ENCODE assay signal across 27 cellular contexts in the genomic region with DNA sequence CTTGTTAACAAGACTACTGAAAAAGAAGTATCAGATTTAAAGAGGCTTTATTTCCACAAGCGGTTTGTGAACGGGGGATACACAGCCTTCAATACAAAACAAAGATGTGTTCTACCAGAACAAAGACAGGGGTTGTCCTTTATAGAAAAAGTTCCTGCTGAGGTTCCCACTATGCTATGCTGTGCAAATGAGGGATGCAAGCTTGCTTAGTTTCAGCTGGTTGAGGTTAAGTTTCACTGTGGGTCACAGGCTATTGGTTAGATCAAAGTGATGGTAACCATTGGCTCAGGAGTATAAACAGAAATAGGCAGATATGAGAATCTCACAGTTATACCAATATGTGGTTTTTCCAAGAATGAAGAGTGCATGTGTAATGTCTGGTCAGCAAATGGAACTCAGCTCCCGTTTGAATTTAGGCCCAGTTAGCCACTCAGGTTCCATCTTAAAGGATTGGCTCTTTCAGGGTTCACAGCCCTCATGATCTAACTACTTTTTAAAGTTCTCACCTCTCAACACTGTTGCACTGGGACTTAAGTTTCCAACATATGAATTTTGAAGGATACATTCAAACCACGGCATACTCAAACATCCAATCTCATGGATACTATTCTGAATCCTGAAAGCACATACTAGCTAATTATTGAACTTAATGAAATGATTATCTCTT.
DNase-seq lines count a peak whose midpoint lies in the region; ATAC-seq, FAIRE-seq and TF ChIP-seq lines count a peak whose summit lies in the region.
"Had no signal": no experiment of that assay in that cellular context is flagged by ENCODE, and none has a peak within 500 bp of the region (broad histone marks: within the 10 kb centered on the region; RNA-seq: fewer than 3 reads in every experiment).

No MANE protein-coding gene starts in this region.

- H3K27me3 ChIP-seq in DND-41 (ENCODE audit: insufficient read depth, low read length, poor library complexity) (no peaks in the 10 kb centered on the region), GM23338 (ENCODE audit: insufficient read depth) (no peaks in the 10 kb centered on the region), GM12878 (replicated peaks in 1 of 2; ENCODE audit: control insufficient read depth in 2 of 2, insufficient read depth in 2 of 2, low read length in 1 of 2) (no peaks in the 10 kb centered on the region), vagina (no peaks in the 10 kb centered on the region), HepG2 (ENCODE audit: control insufficient read depth in 1 of 2, insufficient read depth in 2 of 2, low read length in 2 of 2) (no peaks in the 10 kb centered on the region)

- 75% methylated on average over 4 of the region's 4 CpGs for WGBS in GM12878 (ENCODE audit: insufficient coverage, insufficient replicate concordance, low lambda C conversion rate, missing lambda C conversion rate)
- 92 to 95% methylated on average over 4 of the region's 4 CpGs for WGBS in lower leg skin, 2 donors
- 13% methylated on average over 4 of the region's 4 CpGs for WGBS in HepG2 (ENCODE audit: low lambda C conversion rate)

- POLR2A ChIA-PET in GM12878 (lab: Charles Lee): no interaction called here
- POLR2A ChIA-PET in HepG2 (lab: Yijun Ruan, JAX): no interaction called here

- FAIRE-seq in GM12878 (lab: Jason Lieb, UNC): peak; percentile 59
- no peak for FAIRE-seq in HepG2 (lab: Jason Lieb, UNC)
- FAIRE-seq: GM12891, GM19239 had no signal

- no peak for TF ChIP-seq POLR2A in GM12878 (IDR thresholded peaks at IDR 0.05; ENCODE audit: low read depth, low read length)
- no peak for TF ChIP-seq POLR2A in lower leg skin (IDR thresholded peaks at IDR 0.05)
- TF ChIP-seq POLR2A in vagina (IDR thresholded peaks at IDR 0.05): no peak
- no peak for TF ChIP-seq POLR2A in HepG2 (IDR thresholded peaks at IDR 0.05; ENCODE audit: insufficient read depth in 1 of 2, low read depth in 2 of 2, low read length in 2 of 2)

- intact Hi-C loops in GM12878 (cut with micrococcal nuclease; ENCODE audit: unreplicated experiment): no loop called here
- intact Hi-C loops in lower leg skin (cut with DNase I; ENCODE audit: low total_unique reads): no loop called here
- intact Hi-C loops in vagina (cut with DNase I): no loop called here
- intact Hi-C loops in HepG2 (cut with micrococcal nuclease; ENCODE audit: unreplicated experiment): no loop called here

- TF ChIP-seq RAD21 in GM12878 (IDR thresholded peaks at IDR 0.05; ENCODE audit: insufficient read depth, low read depth, low read length) (no peak), HepG2 (CRISPR knock-in tag; IDR thresholded peaks at IDR 0.05) (no peak)

- RAD21 ChIA-PET in GM12878 (lab: Charles Lee; ENCODE audit: unreplicated experiment): no interaction called here

- peaks cover 19% of the 10 kb centered on the region for H3K36me3 Mint-ChIP-seq in GM23338 (ENCODE audit: low read depth)
- peaks cover 4% of the 10 kb centered on the region for H3K36me3 Mint-ChIP-seq in nephron (ENCODE audit: low read depth)
- H3K36me3 Mint-ChIP-seq: CD4-positive, alpha-beta memory T cell had no signal

- CTCF ChIA-PET in GM12878 (lab: Yijun Ruan, JAX) (interaction anchor here (0.9 to 1.1 kb wide), 3 partner anchors 10 to 37 kb away, joined by 3 to 5 read pairs (median 3); no protein-coding TSS in a partner anchor), HepG2 (lab: Yijun Ruan, JAX; ENCODE audit: low intra/inter-chr PET ratio, low total read pairs) (no interaction called here)

- H3K4me1 ChIP-seq in DND-41 (ENCODE audit: insufficient read depth, low read length) (peaks cover 9% of the 10 kb centered on the region), GM23338 (ENCODE audit: insufficient read depth) (no peaks in the 10 kb centered on the region), GM12878 (ENCODE audit: control insufficient read depth, insufficient read depth, low read length) (no peaks in the 10 kb centered on the region), vagina (no peaks in the 10 kb centered on the region), HepG2 (ENCODE audit: insufficient read depth, low read length) (no peaks in the 10 kb centered on the region)

- H3K36me3 ChIP-seq in DND-41 (ENCODE audit: insufficient read depth, low read length) (no peaks in the 10 kb centered on the region), GM23338 (ENCODE audit: insufficient read depth) (no peaks in the 10 kb centered on the region), GM12878 (ENCODE audit: control insufficient read depth in 2 of 2, insufficient read depth in 2 of 2, low read length in 1 of 2) (no peaks in the 10 kb centered on the region), vagina (no peaks in the 10 kb centered on the region), HepG2 (replicated peaks in 1 of 2; ENCODE audit: control insufficient read depth in 1 of 2, insufficient read depth in 2 of 2, low read length in 2 of 2) (no peaks in the 10 kb centered on the region)

- peaks cover 15% of the 10 kb centered on the region for H3K9me2 ChIP-seq in GM23338 (ENCODE audit: insufficient read depth)

- H3K27me3 Mint-ChIP-seq in GM23338 (ENCODE audit: insufficient read depth, low read depth, poor library complexity): no peaks in the 10 kb centered on the region
- no peaks in the 10 kb centered on the region for H3K27me3 Mint-ChIP-seq in nephron (ENCODE audit: low read depth)
- H3K27me3 Mint-ChIP-seq: CD4-positive, alpha-beta memory T cell had no signal

- no peak overlapping the region for H3K4me2 ChIP-seq in DND-41 (ENCODE audit: insufficient read depth, low read length)
- H3K4me2 ChIP-seq in GM23338: no peak overlapping the region
- H3K4me2 ChIP-seq in GM12878 (ENCODE audit: control insufficient read depth, insufficient read depth): no peak overlapping the region
- no peak overlapping the region for H3K4me2 ChIP-seq in HepG2 (ENCODE audit: low read depth, low read length)
- H3K4me2 ChIP-seq: KMS-11, PC-9 had no signal

- H3K79me2 ChIP-seq in DND-41 (ENCODE audit: insufficient read depth, low read length) (no peaks in the 10 kb centered on the region), GM23338 (replicated peaks; ENCODE audit: insufficient read depth) (no peaks in the 10 kb centered on the region), GM12878 (ENCODE audit: control insufficient read depth, insufficient read depth, low read length) (no peaks in the 10 kb centered on the region), HepG2 (ENCODE audit: insufficient read depth, low read length) (no peaks in the 10 kb centered on the region)

- in situ Hi-C loops in GM12878 (cut with MboI) (loop anchor here (10.0 kb wide), 1 partner anchor 737 kb away; no protein-coding TSS in a partner anchor), HepG2 (cut with HindIII; ENCODE audit: extremely low pct_ligation_motif_present, low pct_unique_long_range_greater_than_20kb) (loop anchor here (25.0 kb wide), 2 partner anchors 1014 to 1214 kb away; no protein-coding TSS in a partner anchor)

- peak; percentile 87 for ATAC-seq in DND-41 (ENCODE audit: insufficient read depth, low read depth)
- no peak for ATAC-seq in GM23338
- ATAC-seq in GM12878: no peak
- ATAC-seq in HepG2: no peak
- ATAC-seq: HCT116 had no signal

- H3K9ac ChIP-seq in DND-41 (ENCODE audit: low read depth, low read length) (no peak overlapping the region), GM12878 (ENCODE audit: control insufficient read depth, insufficient read depth, low read length) (no peak overlapping the region), HepG2 (ENCODE audit: insufficient read depth, low read depth, low read length) (no peak overlapping the region)
- H3K9ac ChIP-seq: KMS-11 had no signal

- H3F3A ChIP-seq in GM23338 (replicated peaks; ENCODE audit: low read depth): no peaks in the 10 kb centered on the region

- H3K27ac Mint-ChIP-seq in GM23338 (no peak overlapping the region), nephron (peak overlapping the region; percentile 6 to 88 (median 86))

- H3K9me3 ChIP-seq in DND-41 (ENCODE audit: insufficient read depth, low read length, severe bottlenecking) (peaks cover 5% of the 10 kb centered on the region), GM12878 (replicated peaks; ENCODE audit: control insufficient read depth, insufficient read depth, low read length) (no peaks in the 10 kb centered on the region), vagina (no peaks in the 10 kb centered on the region), HepG2 (ENCODE audit: low read length) (peaks cover 11% of the 10 kb centered on the region; the same call in 1 of the 2 replicates)

- H3K27ac ChIP-seq in DND-41 (ENCODE audit: low read length): no peak overlapping the region
- H3K27ac ChIP-seq in GM23338 (ENCODE audit: low read depth): no peak overlapping the region
- H3K27ac ChIP-seq in GM12878 (ENCODE audit: control insufficient read depth, insufficient read depth): no peak overlapping the region
- H3K27ac ChIP-seq in vagina: no peak overlapping the region
- H3K27ac ChIP-seq in HepG2 (ENCODE audit: extremely low read length, insufficient read depth, low read length): no peak overlapping the region
- H3K27ac ChIP-seq: KMS-11, PC-9 had no signal

- H2AFZ ChIP-seq in DND-41 (ENCODE audit: low read depth, low read length) (0 out of 2 replicates have a peak overlapping the region, but pooled peaks have one; percentile 2), GM23338 (peak overlapping the region; percentile 74; the same call in 1 of the 2 replicates), GM12878 (ENCODE audit: control insufficient read depth, low read depth, low read length) (no peak overlapping the region), HepG2 (ENCODE audit: low read length) (no peak overlapping the region)
- H2AFZ ChIP-seq: PC-9 had no signal

- TF ChIP-seq EP300 in GM12878 (IDR thresholded peaks at IDR 0.05; ENCODE audit: borderline replicate concordance in 1 of 2, control insufficient read depth in 1 of 2, low read depth in 2 of 2, low read length in 2 of 2) (no peak), HepG2 (IDR thresholded peaks at IDR 0.05; ENCODE audit: low read depth in 2 of 2, low read length in 2 of 2) (no peak), HepG2 (CRISPR knock-in tag; IDR thresholded peaks at IDR 0.05; ENCODE audit: borderline replicate concordance) (no peak)

- DNase-seq in DND-41 (peak; percentile 28), GM23338 (ENCODE audit: low spot score) (no peak), GM12878 (ENCODE audit: low read depth, low spot score) (no peak), SW480 (ENCODE audit: low spot score) (no peak), lower leg skin (ENCODE audit: low spot score in 2 of 2) (no peak), vagina (ENCODE audit: extremely low spot score in 2 of 2) (no peak), HepG2 (ENCODE audit: low spot score) (no peak)
- DNase-seq: C1 segment of cervical spinal cord; CD4-positive, alpha-beta memory T cell; COR-L47; EL; GDM1; IMR-90; MM.1S; NCI-H2029; NCI-H446; NCI-H524 treated with DMSO at 0.1 percent for 48 hours; NCI-H774; NK-92 treated with Interleukin-12 subunit alpha and Interleukin-12 subunit beta, amount 100 ng/mL, for 24 hours; PC-9; Right ventricle myocardium superior; RPMI8226 had no signal

- H3K4me1 Mint-ChIP-seq in GM23338: no peaks in the 10 kb centered on the region; the same call in 2 of the 3 replicates
- peaks cover 15% of the 10 kb centered on the region for H3K4me1 Mint-ChIP-seq in nephron
- H3K4me1 Mint-ChIP-seq: CD4-positive, alpha-beta memory T cell had no signal

- SMC1A ChIA-PET in GM12878 (lab: Charles Lee; ENCODE audit: uncharacterized antibody, unreplicated experiment): interaction anchor here (1.0 to 1.4 kb wide), 2 partner anchors 10 to 16 kb away, joined by 3 to 5 read pairs; no protein-coding TSS in a partner anchor

- BruUV-seq in GM12878 (replicated peaks; lab: Mats Ljungman, UMichigan) (no TSS peak), HepG2 (replicated peaks; lab: Mats Ljungman, UMichigan) (no TSS peak)

- H3K9me3 Mint-ChIP-seq in GM23338: peaks cover 21% of the 10 kb centered on the region
- peaks cover 16% of the 10 kb centered on the region for H3K9me3 Mint-ChIP-seq in nephron

- H3K4me3 Mint-ChIP-seq in GM23338: no peak overlapping the region
- H3K4me3 Mint-ChIP-seq in nephron: no peak overlapping the region
- H3K4me3 Mint-ChIP-seq: CD4-positive, alpha-beta memory T cell had no signal

- H4K20me1 ChIP-seq in DND-41 (ENCODE audit: insufficient read depth, low read length) (no peaks in the 10 kb centered on the region), GM23338 (replicated peaks; ENCODE audit: insufficient read depth) (no peaks in the 10 kb centered on the region), GM12878 (ENCODE audit: control insufficient read depth, insufficient read depth) (no peaks in the 10 kb centered on the region), HepG2 (ENCODE audit: insufficient read depth, low read length) (no peaks in the 10 kb centered on the region)

- H3K4me3 ChIP-seq in DND-41 (ENCODE audit: low read depth in 1 of 2, low read length in 2 of 2) (no peak overlapping the region), GM23338 (no peak overlapping the region), GM12878 (no peak overlapping the region), lower leg skin (ENCODE audit: low read depth, poor library complexity, severe bottlenecking) (no peak overlapping the region), vagina (no peak overlapping the region), HepG2 (replicated peaks in 1 of 3; ENCODE audit: insufficient read depth in 1 of 3, low read depth in 2 of 3, low read length in 3 of 3) (no peak overlapping the region)
- H3K4me3 ChIP-seq: PC-9 had no signal

- TF ChIP-seq CTCF in DND-41 (IDR thresholded peaks at IDR 0.05; ENCODE audit: borderline replicate concordance, extremely low read depth, low read length, poor library complexity, severe bottlenecking): no peak
- no peak for TF ChIP-seq CTCF in GM23338 (conservative IDR thresholded peaks at IDR 0.05; ENCODE audit: low read depth in 2 of 2)
- TF ChIP-seq CTCF in GM12878 (IDR thresholded peaks at IDR 0.05 in 2 of 3, conservative IDR thresholded peaks at IDR 0.05 in 1 of 3; ENCODE audit: control insufficient read depth in 2 of 3, extremely low read depth in 1 of 3, insufficient read depth in 1 of 3, low read depth in 3 of 3, low read length in 3 of 3): no peak
- TF ChIP-seq CTCF in nephron (IDR thresholded peaks at IDR 0.05; ENCODE audit: unreplicated experiment in 3 of 3): no peak
- no peak for TF ChIP-seq CTCF in lower leg skin (IDR thresholded peaks at IDR 0.05)
- no peak for TF ChIP-seq CTCF in vagina (IDR thresholded peaks at IDR 0.05)
- no peak for TF ChIP-seq CTCF in HepG2 (CRISPR knock-in tag; IDR thresholded peaks at IDR 0.05)

Comparison
In these comparisons a context has a peak if more than half of its experiments do, and no peak if none do; other contexts are left out.
1. H2AFZ ChIP-seq: peak in DND-41 (single experiment) and GM23338 (single experiment); none in GM12878 (single experiment) and HepG2 (single experiment).